Comparison of ENCODE assay signal across 8 cellular contexts in the genomic region with DNA sequence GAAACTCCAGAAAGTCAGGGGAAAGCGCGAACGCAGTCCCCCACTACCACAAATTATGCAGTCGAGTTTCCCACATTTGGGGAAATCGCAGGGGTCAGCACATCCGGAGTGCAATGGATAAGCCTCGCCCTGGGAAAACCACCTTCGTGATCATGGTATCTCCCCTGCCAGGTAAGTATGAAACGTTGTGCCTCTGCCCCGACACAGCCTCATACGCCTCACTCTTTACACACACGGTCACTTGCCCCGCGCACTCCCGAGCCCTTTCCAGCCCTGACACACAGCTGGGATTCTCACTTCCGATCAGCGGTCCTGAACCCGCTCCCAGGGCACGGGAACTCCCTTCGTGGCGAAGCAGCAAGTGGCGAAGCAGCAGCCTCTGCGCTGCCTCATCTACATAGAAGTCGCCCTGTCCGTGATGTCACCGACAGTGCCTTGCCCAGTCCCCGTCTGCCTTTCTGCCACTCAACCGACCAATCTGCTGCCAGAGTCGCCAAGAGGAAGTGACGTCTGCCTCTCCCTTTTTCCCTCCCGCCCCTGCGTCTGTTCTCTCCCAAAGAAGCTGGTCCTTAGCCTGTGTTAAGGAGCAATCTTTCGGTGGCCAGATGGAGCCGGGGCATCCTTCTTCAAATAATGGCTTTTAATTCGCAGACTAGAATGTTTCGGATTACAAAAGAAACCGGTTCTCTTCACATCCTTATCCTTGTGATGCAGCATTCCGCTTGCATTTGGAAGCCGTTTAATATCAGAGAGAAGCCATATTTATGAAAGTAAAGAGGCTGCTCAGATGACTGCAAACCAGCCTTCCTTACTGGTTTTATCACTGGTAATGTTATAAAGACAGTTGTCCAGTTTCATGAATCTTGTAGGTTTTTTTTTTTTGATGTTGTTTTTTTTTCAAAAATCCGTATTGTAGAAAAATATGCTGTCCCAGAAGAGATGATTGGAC. TPM values are rescaled to one million over a fixed set of nuclear protein-coding genes. Genes with fewer than 3 reads are reported as not detected.
DNase-seq lines count a peak whose midpoint lies in the region; ATAC-seq and TF ChIP-seq lines count a peak whose summit lies in the region.
"Not testable (repeated sequence)": the region's sequence is repeated elsewhere in the genome, so short reads cannot be mapped to it uniquely, and the experiment has no call there.

RNU1-1 (minus strand) TSS at position 179 of the 949 bp plus-strand sequence.

- H3K9me3 Mint-ChIP-seq in activated T-helper 2 cell treated with anti-CD3 and anti-CD28 coated beads, Interferon-gamma antibody, Interleukin-2, Interleukin-4, amounts not matched to agents 10 μg/mL and 5 μg/mL and 100 μg/mL, durations not matched to agents 14 hours and 24 hours and 36 hours, result not testable (repeated sequence)

- H3K9ac ChIP-seq in SU-DHL-6 (ENCODE audit: low read length), result peak within 1 kb of the TSS; percentile 45; the same call in 1 of the 2 replicates

- H3K36me3 ChIP-seq in SU-DHL-6 (ENCODE audit: low read length); lower lobe of right lung; spleen; aorta (ENCODE audit: control insufficient read depth in 1 of 2, insufficient read depth in 2 of 2, low read length in 1 of 2): not testable (repeated sequence)

- not testable (repeated sequence) for H4K20me1 ChIP-seq in SU-DHL-6 (ENCODE audit: low read depth, low read length)

- H3F3A ChIP-seq in SU-DHL-6 (ENCODE audit: insufficient read depth), result not testable (repeated sequence)

- H3K27me3 Mint-ChIP-seq in activated T-helper 2 cell treated with anti-CD3 and anti-CD28 coated beads, Interferon-gamma antibody, Interleukin-2, Interleukin-4, amounts not matched to agents 10 μg/mL and 5 μg/mL and 100 μg/mL, durations not matched to agents 14 hours and 24 hours and 36 hours (ENCODE audit: low read depth), result peaks cover 22% of the 10 kb centered on the region

- H3K27ac Mint-ChIP-seq in activated T-helper 2 cell treated with anti-CD3 and anti-CD28 coated beads, Interferon-gamma antibody, Interleukin-2, Interleukin-4, amounts not matched to agents 10 μg/mL and 5 μg/mL and 100 μg/mL, durations not matched to agents 14 hours and 24 hours and 36 hours, result not testable (repeated sequence)

- intact Hi-C loops in activated T-helper 2 cell treated with anti-CD3 and anti-CD28 coated beads, Interferon-gamma antibody, Interleukin-2, Interleukin-4, amounts not matched to agents 10 μg/mL and 5 μg/mL and 100 μg/mL, durations not matched to agents 14 hours and 24 hours and 36 hours (cut with micrococcal nuclease), result loop anchor here (1.0 to 2.0 kb wide), 2 partner anchors 148 to 391 kb away; partner anchors contain the start of gene SZRD1
- intact Hi-C loops in lower lobe of right lung (cut with DNase I); spleen (cut with DNase I; ENCODE audit: low total_unique reads); aorta (cut with DNase I): not testable (repeated sequence)

- H3K4me3 ChIP-seq in SU-DHL-6 (ENCODE audit: insufficient read depth, low read length, poor library complexity, severe bottlenecking) (peak within 1 kb of the TSS; percentile 39), lower lobe of right lung (peak within 1 kb of the TSS; percentile 42), spleen (peak within 1 kb of the TSS in 6 of 8 donors; percentile 16 to 69 (median 31))
- not testable (repeated sequence) for H3K4me3 ChIP-seq in aorta (ENCODE audit: low read length in 2 of 2)

- H3K27ac ChIP-seq in SU-DHL-6 (ENCODE audit: low read depth, low read length) (peak within 1 kb of the TSS; percentile 60), epithelial cell of prostate (peak within 1 kb of the TSS; percentile 57), lower lobe of right lung (peak within 1 kb of the TSS; percentile 83), spleen (peak within 1 kb of the TSS in 7 of 8 donors; percentile 74 to 89 (median 80)), aorta (ENCODE audit: low read depth in 1 of 2, low read length in 2 of 2) (peak within 1 kb of the TSS in 1 of 2 donors; percentile 64)

- not testable (repeated sequence) for H3K9me3 ChIP-seq in SU-DHL-6 (ENCODE audit: insufficient read depth, low read length); lower lobe of right lung; spleen; aorta (ENCODE audit: control insufficient read depth, low read length)

- not testable (repeated sequence) for H3K4me1 Mint-ChIP-seq in activated T-helper 2 cell treated with anti-CD3 and anti-CD28 coated beads, Interferon-gamma antibody, Interleukin-2, Interleukin-4, amounts not matched to agents 10 μg/mL and 5 μg/mL and 100 μg/mL, durations not matched to agents 14 hours and 24 hours and 36 hours (ENCODE audit: low read depth)

- not testable (repeated sequence) for H3K4me3 Mint-ChIP-seq in activated T-helper 2 cell treated with anti-CD3 and anti-CD28 coated beads, Interferon-gamma antibody, Interleukin-2, Interleukin-4, amounts not matched to agents 10 μg/mL and 5 μg/mL and 100 μg/mL, durations not matched to agents 14 hours and 24 hours and 36 hours (ENCODE audit: low read depth)

- DNase-seq in NCI-H187 treated with DMSO at 0.1 percent for 48 hours (lab: John Stamatoyannopoulos, UW) (peak; percentile 56), epithelial cell of prostate (ENCODE audit: low read depth, low spot score) (peak; percentile 59), lower lobe of right lung (peak; percentile 82), spleen (peak; percentile 91), aorta (peak; percentile 75 to 89)
- peak; percentile 82 for DNase-seq in activated T-helper 2 cell treated with anti-CD3 and anti-CD28 coated beads, Interferon-gamma antibody, Interleukin-2, Interleukin-4, amounts not matched to agents 10 μg/mL and 5 μg/mL and 100 μg/mL, durations not matched to agents 14 hours and 24 hours and 36 hours (ENCODE audit: low spot score)

- not testable (repeated sequence) for H3K36me3 Mint-ChIP-seq in activated T-helper 2 cell treated with anti-CD3 and anti-CD28 coated beads, Interferon-gamma antibody, Interleukin-2, Interleukin-4, amounts not matched to agents 10 μg/mL and 5 μg/mL and 100 μg/mL, durations not matched to agents 14 hours and 24 hours and 36 hours (ENCODE audit: low read depth)

- H3K4me2 ChIP-seq in SU-DHL-6 (ENCODE audit: low read depth, low read length, poor library complexity, severe bottlenecking), result peak within 1 kb of the TSS; percentile 53

- TF ChIP-seq POLR2A in GM18526 (IDR thresholded peaks at IDR 0.05; ENCODE audit: extremely low read depth, insufficient read length), result peak; percentile 4
- not testable (repeated sequence) for TF ChIP-seq POLR2A in spleen (IDR thresholded peaks at IDR 0.05)

- not testable (repeated sequence) for TF ChIP-seq CTCF in SU-DHL-6 (IDR thresholded peaks at IDR 0.05; ENCODE audit: insufficient read depth, low read length, poor library complexity, severe bottlenecking); lower lobe of right lung (IDR thresholded peaks at IDR 0.05); spleen (IDR thresholded peaks at IDR 0.05 in 8 of 11, conservative IDR thresholded peaks at IDR 0.05 in 3 of 11)

- peak; percentile 61 to 80 for ATAC-seq in lower lobe of right lung
- not testable (repeated sequence) for ATAC-seq in aorta (ENCODE audit: low FRiP score)

- H3K27me3 ChIP-seq in SU-DHL-6 (ENCODE audit: low read length); lower lobe of right lung (ENCODE audit: low read depth); aorta (ENCODE audit: control insufficient read depth in 1 of 2, insufficient read depth in 2 of 2, low read length in 1 of 2): not testable (repeated sequence)
- peaks cover 0 to 18% (median 0%) of the 10 kb centered on the region in 7 donors for H3K27me3 ChIP-seq in spleen (replicated peaks in 1 of 7)

- not testable (repeated sequence) for H2AFZ ChIP-seq in SU-DHL-6 (ENCODE audit: low read depth, low read length, severe bottlenecking)

- not testable (repeated sequence) for H3K9me2 ChIP-seq in SU-DHL-6 (replicated peaks; ENCODE audit: insufficient read depth, low read length)

- H3K4me1 ChIP-seq in lower lobe of right lung; aorta (ENCODE audit: control insufficient read depth in 1 of 2, insufficient read depth in 2 of 2, low read length in 2 of 2): not testable (repeated sequence)
- H3K4me1 ChIP-seq in spleen, result peaks cover 0 to 11% (median 4%) of the 10 kb centered on the region in 6 donors

- H3K79me2 ChIP-seq in SU-DHL-6 (ENCODE audit: insufficient read depth, low read length), result not testable (repeated sequence)

- WGBS in spleen, 5 donors, result 1 to 6% (median 3%) methylated on average over 10 to 38 of the region's 40 CpGs
- WGBS in aorta, 2 donors, result 0 to 1% methylated on average over 20 to 38 of the region's 40 CpGs

RNA-seq across cellular contexts. Expression of gene RNU1-1, which starts in this region (rescaled TPM):
- 2,033 and 2,369 TPM in 2 replicates for total RNA-seq in activated T-helper 2 cell treated with anti-CD3 and anti-CD28 coated beads, Interferon-gamma antibody, Interleukin-2, Interleukin-4, amounts not matched to agents 10 μg/mL and 5 μg/mL and 100 μg/mL, durations not matched to agents 14 hours and 24 hours and 36 hours
- total RNA-seq in lower lobe of right lung, result 6,803 TPM
- 1,000 to 10,000 TPM in 4 of 7 donors, under 1 TPM in 3; under 0.01 to 8,075 (median 6,234) TPM for total RNA-seq in spleen
- not detected for polyA plus RNA-seq in spleen
- total RNA-seq in aorta, result 1,000 to 10,000 TPM; 7,231 to 8,154 TPM
- polyA plus RNA-seq in aorta, result not detected
